Comparison of ENCODE assay signal across 2 cellular contexts in genomic region chr10:110666259-110666658, GRCh38. TPM values are rescaled to one million over a fixed set of nuclear protein-coding genes. Genes with fewer than 3 reads are reported as not detected.
"Had no signal": no experiment of that assay in that cellular context is flagged by ENCODE, and none has a peak within 500 bp of the region (broad histone marks: within the 10 kb centered on the region; RNA-seq: fewer than 3 reads in every experiment).

No MANE protein-coding gene starts in this region.

RNA-seq across cellular contexts. Expression of gene RBM20, which starts 22.1 kb away (rescaled TPM):
- total RNA-seq: MCF 10A had no signal
- polyA plus RNA-seq: IgD-negative memory B cell had no signal
